In genomic region chr10:94363251-94363565, GRCh38 we compare ENCODE assay signal across 8 cellular contexts. TPM values are rescaled to one million over a fixed set of nuclear protein-coding genes. Genes with fewer than 3 reads are reported as not detected.
DNase-seq lines count a peak whose midpoint lies in the region; ATAC-seq and TF ChIP-seq lines count a peak whose summit lies in the region.

No MANE protein-coding gene starts in this region.

- peaks cover 29% of the 10 kb centered on the region for H3K36me3 ChIP-seq in RWPE2 (ENCODE audit: low read depth)
- H3K36me3 ChIP-seq in skeletal muscle tissue (ENCODE audit: control insufficient read depth in 3 of 3, insufficient read depth in 3 of 3, low read length in 3 of 3): peaks cover 0 to 5% (median 3%) of the 10 kb centered on the region in 3 donors

- H3K9me3 ChIP-seq in RWPE2 (ENCODE audit: severe bottlenecking) (no peaks in the 10 kb centered on the region), skeletal muscle tissue (ENCODE audit: control insufficient read depth in 3 of 3, low read length in 3 of 3) (no peaks in the 10 kb centered on the region)

- intact Hi-C loops in posterior vena cava (cut with DNase I): loop anchor here in 1 of 2 donors (10.0 kb wide), 1 partner anchor 82 kb away; no protein-coding TSS in a partner anchor

- H3K27me3 ChIP-seq in RWPE2 (ENCODE audit: insufficient read depth, poor library complexity, severe bottlenecking): no peaks in the 10 kb centered on the region
- no peaks in the 10 kb centered on the region for H3K27me3 ChIP-seq in skeletal muscle tissue (ENCODE audit: control insufficient read depth in 3 of 3, insufficient read depth in 3 of 3, low read length in 3 of 3)

- DNase-seq in Ammon's horn (ENCODE audit: low spot score): peak; percentile 10
- no peak for DNase-seq in RWPE2 (ENCODE audit: low spot score)
- DNase-seq in fibroblast of villous mesenchyme (ENCODE audit: low read depth): no peak
- DNase-seq in posterior vena cava (ENCODE audit: low spot score): no peak
- no peak for DNase-seq in stimulated activated CD4-positive, alpha-beta T cell treated with anti-CD3 and anti-CD28 coated beads, Interleukin-2, amount 100 ng/mL, for 24 hours
- DNase-seq in kidney glomerular epithelial cell (lab: John Stamatoyannopoulos, UW): no peak

- H3K9ac ChIP-seq in skeletal muscle tissue (ENCODE audit: low read depth in 1 of 3, low read length in 3 of 3): peak overlapping the region; percentile 63 to 94 (median 89)

- peak overlapping the region; percentile 68 for H3K4me3 ChIP-seq in RWPE2 (ENCODE audit: severe bottlenecking)
- peak overlapping the region; percentile 87 for H3K4me3 ChIP-seq in fibroblast of villous mesenchyme (ENCODE audit: low read depth, low read length)
- H3K4me3 ChIP-seq in skeletal muscle tissue (ENCODE audit: low read length in 3 of 3): peak overlapping the region; percentile 90 to 96 (median 94)

- peak overlapping the region; percentile 61 for H3K27ac ChIP-seq in RWPE2 (ENCODE audit: poor library complexity, severe bottlenecking)
- H3K27ac ChIP-seq in skeletal muscle tissue (ENCODE audit: low read depth, low read length): no peak overlapping the region

- TF ChIP-seq CTCF in RWPE2 (IDR thresholded peaks at IDR 0.05; ENCODE audit: poor library complexity, severe bottlenecking): peak; percentile 56
- no peak for TF ChIP-seq CTCF in fibroblast of villous mesenchyme (IDR thresholded peaks at IDR 0.05; ENCODE audit: insufficient read depth, low read depth, low read length)

- peaks cover 11% of the 10 kb centered on the region for H3K4me1 ChIP-seq in RWPE2 (ENCODE audit: insufficient read depth, poor library complexity, severe bottlenecking)
- peaks cover 6 to 17% (median 17%) of the 10 kb centered on the region in 3 donors for H3K4me1 ChIP-seq in skeletal muscle tissue (ENCODE audit: control insufficient read depth in 3 of 3, insufficient read depth in 3 of 3, low read length in 3 of 3)

- peak; percentile 10 for ATAC-seq in GM21717 (IDR thresholded peaks at IDR 0.05; ENCODE audit: unreplicated experiment)
- ATAC-seq in RWPE2 (ENCODE audit: low read depth): no peak; the same call in 2 of the 3 replicates

RNA-seq across cellular contexts. Expression of gene NOC3L, which starts 0.5 kb away (rescaled TPM):
- 16.1 and 39.7 TPM in 2 replicates for total RNA-seq in fibroblast of villous mesenchyme
- 13.6 TPM for total RNA-seq in skeletal muscle tissue
- 10 to 100 TPM; 15.5 to 18.6 TPM for total RNA-seq in posterior vena cava

RNA-seq across cellular contexts. Expression of gene TBC1D12, which starts 39.1 kb away (rescaled TPM):
- 13.2 and 15.1 TPM in 2 replicates for total RNA-seq in fibroblast of villous mesenchyme
- total RNA-seq in skeletal muscle tissue: 17.7 TPM
- total RNA-seq in posterior vena cava: 10 to 100 TPM; 12.0 to 12.5 TPM
